In the genomic region with DNA sequence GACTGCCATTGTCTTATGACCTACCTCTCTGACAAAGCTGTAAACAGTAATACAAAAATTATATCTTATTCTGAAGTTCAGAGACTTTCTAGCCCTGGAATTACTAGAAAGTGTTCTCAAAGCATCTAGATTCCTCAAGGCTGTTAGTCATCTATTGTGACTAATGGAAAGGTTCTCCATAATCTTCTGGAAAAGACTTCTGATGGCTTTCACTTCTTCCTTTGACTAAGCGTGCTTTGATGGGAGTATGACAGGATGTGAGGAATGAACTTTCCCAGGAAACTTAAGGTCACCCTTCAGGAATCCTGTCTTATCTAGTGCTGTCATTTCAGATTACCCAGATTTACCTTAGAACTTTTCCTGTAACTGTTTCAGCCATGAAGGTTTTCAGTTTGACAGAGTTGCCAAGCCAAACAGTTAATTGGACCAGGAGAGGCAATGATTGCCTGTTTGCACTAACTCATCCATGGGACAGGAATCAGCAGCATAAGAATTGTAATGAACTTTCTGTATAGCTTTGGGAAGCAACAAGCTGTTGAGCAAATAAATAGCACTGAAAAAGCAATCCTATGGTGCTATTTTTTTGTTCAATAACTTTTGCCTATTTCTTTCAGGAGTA, we compare ENCODE assay signal across 14 cellular contexts. TPM values are rescaled to one million over a fixed set of nuclear protein-coding genes. Genes with fewer than 3 reads are reported as not detected.
DNase-seq lines count a peak whose midpoint lies in the region; ATAC-seq and TF ChIP-seq lines count a peak whose summit lies in the region.
"Had no signal": no experiment of that assay in that cellular context is flagged by ENCODE, and none has a peak within 500 bp of the region (broad histone marks: within the 10 kb centered on the region; RNA-seq: fewer than 3 reads in every experiment).

No MANE protein-coding gene starts in this region.

- POLR2A ChIA-PET in Caco-2 (lab: Charles Lee), result no interaction called here

- peak; percentile 32 for DNase-seq in Caki2 (ENCODE audit: low read depth)
- DNase-seq in LHCN-M2 (ENCODE audit: low read depth), result peak; percentile 72
- DNase-seq in choroid plexus epithelial cell (ENCODE audit: low read depth), result peak; percentile 49
- DNase-seq in mesenchymal stem cell, result peak; percentile 65
- DNase-seq in Caco-2, result no peak
- no peak for DNase-seq in MM.1S
- DNase-seq: head of caudate nucleus, midbrain, NCI-H774, right cardiac atrium, T-helper 9 cell, transverse colon had no signal

- no peak overlapping the region for H2AK5ac ChIP-seq in mesenchymal stem cell (ENCODE audit: low read length, severe bottlenecking)

- H3K4me3 Mint-ChIP-seq in Caco-2 (ENCODE audit: unreplicated experiment), result no peak overlapping the region

- H3K9me2 ChIP-seq in MM.1S (replicated peaks; ENCODE audit: insufficient read depth, low read length), result no peaks in the 10 kb centered on the region

- no peak overlapping the region for H2BK5ac ChIP-seq in mesenchymal stem cell (ENCODE audit: low read depth, low read length, poor library complexity, severe bottlenecking)

- no peak overlapping the region for H3K4me2 ChIP-seq in mesenchymal stem cell (ENCODE audit: low read length, poor library complexity, severe bottlenecking)
- no peak overlapping the region for H3K4me2 ChIP-seq in MM.1S (ENCODE audit: low read depth, low read length)

- no peak overlapping the region for H2BK120ac ChIP-seq in mesenchymal stem cell (ENCODE audit: low read depth, low read length)

- CTCF ChIA-PET in Caco-2 (lab: Charles Lee), result no interaction called here

- H3K9me3 ChIP-seq in mesenchymal stem cell (ENCODE audit: control insufficient read depth, low read length) (no peaks in the 10 kb centered on the region), Caco-2 (no peaks in the 10 kb centered on the region), MM.1S (replicated peaks; ENCODE audit: insufficient read depth, low read length) (no peaks in the 10 kb centered on the region)
- H3K9me3 ChIP-seq: transverse colon had no signal

- no peak overlapping the region for H3K4ac ChIP-seq in mesenchymal stem cell (ENCODE audit: low read depth in 1 of 2, low read length in 2 of 2)

- H2AFZ ChIP-seq in mesenchymal stem cell (ENCODE audit: low read depth, low read length) (no peak overlapping the region), MM.1S (ENCODE audit: low read length) (no peak overlapping the region)

- no peaks in the 10 kb centered on the region for H3K79me2 ChIP-seq in MM.1S (ENCODE audit: low read length)

- H2BK12ac ChIP-seq in mesenchymal stem cell (ENCODE audit: low read length in 2 of 2), result no peak overlapping the region

- no peak overlapping the region for H3K4me3 ChIP-seq in choroid plexus epithelial cell (ENCODE audit: low read depth, low read length)
- no peak overlapping the region for H3K4me3 ChIP-seq in mesenchymal stem cell (ENCODE audit: insufficient read depth in 1 of 2, low read depth in 1 of 2, low read length in 2 of 2)
- no peak overlapping the region for H3K4me3 ChIP-seq in Caco-2 (ENCODE audit: low read depth, low read length)
- no peak overlapping the region for H3K4me3 ChIP-seq in MM.1S (ENCODE audit: low read length)
- H3K4me3 ChIP-seq: transverse colon had no signal

- no peak overlapping the region for H4K8ac ChIP-seq in mesenchymal stem cell (ENCODE audit: low read length)

- H3K23ac ChIP-seq in mesenchymal stem cell (ENCODE audit: low read length in 2 of 2), result no peak overlapping the region

- TF ChIP-seq CTCF in choroid plexus epithelial cell (conservative IDR thresholded peaks at IDR 0.05; ENCODE audit: low read depth, low read length) (no peak), Caco-2 (IDR thresholded peaks at IDR 0.05; ENCODE audit: insufficient read depth in 1 of 2, low read depth in 1 of 2, low read length in 1 of 2, severe bottlenecking in 1 of 2, unreplicated experiment in 1 of 2) (no peak), MM.1S (IDR thresholded peaks at IDR 0.05; ENCODE audit: low read length) (no peak)

- no TSS peak for BruUV-seq in Caco-2 (replicated peaks; lab: Mats Ljungman, UMichigan)

- no peaks in the 10 kb centered on the region for H3K27me3 Mint-ChIP-seq in Caco-2 (ENCODE audit: insufficient read depth, unreplicated experiment)

- H3F3A ChIP-seq in MM.1S (ENCODE audit: insufficient read depth, low read length), result no peaks in the 10 kb centered on the region

- H3K9ac ChIP-seq in mesenchymal stem cell (ENCODE audit: low read length) (no peak overlapping the region), MM.1S (ENCODE audit: low read length) (no peak overlapping the region)

- H3K4me1 Mint-ChIP-seq in Caco-2 (ENCODE audit: low read depth, unreplicated experiment), result peaks cover 15% of the 10 kb centered on the region

- H4K20me1 ChIP-seq in MM.1S (ENCODE audit: insufficient read depth, low read length), result no peaks in the 10 kb centered on the region

- H3K79me1 ChIP-seq in mesenchymal stem cell (replicated peaks; ENCODE audit: low read length, poor library complexity, severe bottlenecking), result peaks cover 9% of the 10 kb centered on the region

- no peak overlapping the region for H3K27ac Mint-ChIP-seq in Caco-2 (ENCODE audit: unreplicated experiment)

- H4K91ac ChIP-seq in mesenchymal stem cell (ENCODE audit: low read length), result no peak overlapping the region

- H3K27me3 ChIP-seq in mesenchymal stem cell (ENCODE audit: control insufficient read depth in 1 of 2, insufficient read depth in 1 of 2, low read length in 2 of 2) (no peaks in the 10 kb centered on the region), Caco-2 (replicated peaks; ENCODE audit: control insufficient read depth, insufficient read depth, low read length) (no peaks in the 10 kb centered on the region), MM.1S (replicated peaks; ENCODE audit: insufficient read depth, low read length) (no peaks in the 10 kb centered on the region)
- H3K27me3 ChIP-seq: transverse colon had no signal

- H3K36me3 ChIP-seq in mesenchymal stem cell (ENCODE audit: control insufficient read depth in 1 of 2, insufficient read depth in 2 of 2, low read depth in 1 of 2, low read length in 2 of 2), result peaks cover 20 to 79% of the 10 kb centered on the region in 2 experiments
- no peaks in the 10 kb centered on the region for H3K36me3 ChIP-seq in Caco-2 (ENCODE audit: control insufficient read depth, insufficient read depth, low read length)
- H3K36me3 ChIP-seq in MM.1S (replicated peaks; ENCODE audit: insufficient read depth, low read length), result no peaks in the 10 kb centered on the region

- H3K9me3 Mint-ChIP-seq in Caco-2 (ENCODE audit: unreplicated experiment), result no peaks in the 10 kb centered on the region

- H3K18ac ChIP-seq in mesenchymal stem cell (ENCODE audit: low read depth in 1 of 2, low read length in 2 of 2), result no peak overlapping the region

- in situ Hi-C loops in Caki2 (cut with HindIII; ENCODE audit: low pct_unique_long_range_greater_than_20kb, low sequenced_read_pairs), result no loop called here

- H3K4me1 ChIP-seq in mesenchymal stem cell (ENCODE audit: control insufficient read depth, insufficient read depth, low read depth, low read length), result peaks cover 1% of the 10 kb centered on the region
- H3K4me1 ChIP-seq in Caco-2, result peaks cover 22% of the 10 kb centered on the region
- no peaks in the 10 kb centered on the region for H3K4me1 ChIP-seq in MM.1S (ENCODE audit: low read length)
- H3K4me1 ChIP-seq: transverse colon had no signal

- WGBS in mesenchymal stem cell, result 22% methylated on average over 1 of the region's 1 CpG

- intact Hi-C loops in Caco-2 (cut with micrococcal nuclease; ENCODE audit: unreplicated experiment), result no loop called here

- ATAC-seq in GM21360 (IDR thresholded peaks at IDR 0.05; ENCODE audit: unreplicated experiment) (no peak), GM19035 (IDR thresholded peaks at IDR 0.05; ENCODE audit: unreplicated experiment) (no peak)

- peaks cover 69% of the 10 kb centered on the region for H3K36me3 Mint-ChIP-seq in Caco-2 (ENCODE audit: insufficient read depth, unreplicated experiment)

- H3K27ac ChIP-seq in mesenchymal stem cell (ENCODE audit: low read length, poor library complexity, severe bottlenecking), result peak overlapping the region; percentile 20
- no peak overlapping the region for H3K27ac ChIP-seq in MM.1S (ENCODE audit: low read length)
- H3K27ac ChIP-seq: transverse colon had no signal

- H2BK15ac ChIP-seq in mesenchymal stem cell (ENCODE audit: low read depth, poor library complexity, severe bottlenecking), result no peak overlapping the region

- H3K14ac ChIP-seq in mesenchymal stem cell (ENCODE audit: low read length in 2 of 2), result no peak overlapping the region

RNA-seq across cellular contexts. Expression of a gene that starts 43.5 kb away (rescaled TPM):
- 118 and 135 TPM in 2 replicates for total RNA-seq in Caki2 (2014; rRNA removed; shearing (Covaris generic); ENCODE audit: low replicate concordance)
- total RNA-seq in LHCN-M2 (2014; rRNA removed) (75.3 and 100 TPM in 2 replicates), Caco-2 (2022) (221 and 228 TPM in 2 replicates)
- 115 TPM for polyA plus RNA-seq in LHCN-M2 (2012)
- polyA plus RNA-seq in mesenchymal stem cell (2013, experiment 1 of 2), result 89.1 TPM
- polyA plus RNA-seq in mesenchymal stem cell (2013, experiment 2 of 2), result 88.9 TPM

RNA-seq across cellular contexts. Expression of a gene that starts 52.3 kb away (rescaled TPM):
- total RNA-seq in Caki2 (2014; rRNA removed; shearing (Covaris generic); ENCODE audit: low replicate concordance), result 5.6 and 10.5 TPM in 2 replicates
- total RNA-seq in LHCN-M2 (2014; rRNA removed), result 6.9 and 7.1 TPM in 2 replicates
- 3.3 TPM for polyA plus RNA-seq in LHCN-M2 (2012)
- polyA plus RNA-seq in mesenchymal stem cell (2013, experiment 1 of 2), result 3.7 TPM
- 3.8 TPM for polyA plus RNA-seq in mesenchymal stem cell (2013, experiment 2 of 2)
- total RNA-seq in Caco-2 (2022), result 4.8 and 5.1 TPM in 2 replicates

Comparison
In these comparisons a context has a peak if more than half of its experiments do, and no peak if none do; other contexts are left out.
1. DNase-seq: peak in Caki2 (single experiment), LHCN-M2 (single experiment), choroid plexus epithelial cell (single experiment) and mesenchymal stem cell (single experiment); none in Caco-2 (0 of 2) and MM.1S (single experiment).